22 cellular contexts compared by ENCODE assay signal in the genomic region with DNA sequence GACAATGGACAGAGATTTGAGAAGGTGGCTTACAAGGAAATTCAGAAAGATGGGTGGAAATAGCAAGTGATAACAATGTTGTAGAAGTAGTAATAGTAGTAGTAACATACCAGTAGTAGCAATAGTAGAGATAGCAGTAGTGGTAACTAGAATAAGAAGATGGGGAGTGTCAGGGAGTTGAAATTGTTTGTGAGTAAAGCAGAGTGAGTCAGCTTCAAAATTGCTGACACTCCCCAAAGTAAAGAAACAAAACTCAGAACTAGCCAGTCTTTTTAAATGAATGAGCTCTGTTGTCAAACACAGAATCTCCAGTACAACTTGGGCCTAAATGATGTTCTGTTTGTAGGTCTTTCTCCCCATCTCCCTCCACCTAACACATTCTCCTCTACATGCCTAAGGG.
DNase-seq lines count a peak whose midpoint lies in the region; ATAC-seq, FAIRE-seq and TF ChIP-seq lines count a peak whose summit lies in the region.
"Had no signal": no experiment of that assay in that cellular context is flagged by ENCODE, and none has a peak within 500 bp of the region (broad histone marks: within the 10 kb centered on the region; RNA-seq: fewer than 3 reads in every experiment).

No MANE protein-coding gene starts in this region.

- H3K36me3 ChIP-seq in SU-DHL-6 (ENCODE audit: low read length): no peaks in the 10 kb centered on the region
- H3K36me3 ChIP-seq: BE2C; BLaER1 treated with 17β-estradiol and CSF1 and Interleukin-3, amounts not matched to agents 10 nM and 100 nM; HAP-1 had no signal

- no peak overlapping the region for H3K27ac ChIP-seq in SU-DHL-6 (ENCODE audit: low read depth, low read length)
- H3K27ac ChIP-seq: A549; BLaER1 treated with 17β-estradiol and CSF1 and Interleukin-3, amounts not matched to agents 10 nM and 100 nM had no signal

- no peak for TF ChIP-seq CTCF in D721Med (IDR thresholded peaks at IDR 0.05; ENCODE audit: insufficient read depth, missing control alignments)
- no peak for TF ChIP-seq CTCF in SU-DHL-6 (IDR thresholded peaks at IDR 0.05; ENCODE audit: insufficient read depth, low read length, poor library complexity, severe bottlenecking)

- no peaks in the 10 kb centered on the region for H3K79me2 ChIP-seq in SU-DHL-6 (ENCODE audit: insufficient read depth, low read length)

- no peak overlapping the region for H3K9ac ChIP-seq in SU-DHL-6 (ENCODE audit: low read length)
- H3K9ac ChIP-seq: BLaER1 treated with 17β-estradiol and CSF1 and Interleukin-3, amounts not matched to agents 10 nM and 100 nM had no signal

- no peaks in the 10 kb centered on the region for H3K9me2 ChIP-seq in SU-DHL-6 (replicated peaks; ENCODE audit: insufficient read depth, low read length)

- FAIRE-seq in D721Med (lab: Jason Lieb, UNC) (peak; percentile 6), GM12892 (lab: Jason Lieb, UNC) (no peak)
- FAIRE-seq: A549, GM12891, H54 had no signal

- no peaks in the 10 kb centered on the region for H4K20me1 ChIP-seq in SU-DHL-6 (ENCODE audit: low read depth, low read length)
- H4K20me1 ChIP-seq: BLaER1 treated with 17β-estradiol and CSF1 and Interleukin-3, amounts not matched to agents 10 nM and 100 nM had no signal

- ATAC-seq in HG03025 (IDR thresholded peaks at IDR 0.05; ENCODE audit: low FRiP score, unreplicated experiment): no peak
- ATAC-seq: A549 had no signal

- H3K4me2 ChIP-seq in SU-DHL-6 (ENCODE audit: low read depth, low read length, poor library complexity, severe bottlenecking): no peak overlapping the region
- H3K4me2 ChIP-seq: A549; BLaER1 treated with 17β-estradiol and CSF1 and Interleukin-3, amounts not matched to agents 10 nM and 100 nM had no signal

- H3K9me3 ChIP-seq in SU-DHL-6 (ENCODE audit: insufficient read depth, low read length): 0 out of 2 replicates have a peak, but pooled peaks cover 4% of the 10 kb centered on the region
- H3K9me3 ChIP-seq: A549, BE2C, HAP-1 had no signal

- no peak for TF ChIP-seq POLR2A in GM12892 (IDR thresholded peaks at IDR 0.05; ENCODE audit: low read depth, low read length)

- H2AFZ ChIP-seq in SU-DHL-6 (ENCODE audit: low read depth, low read length, severe bottlenecking): peak overlapping the region; percentile 13

- H3K27me3 ChIP-seq in SU-DHL-6 (ENCODE audit: low read length): no peaks in the 10 kb centered on the region
- H3K27me3 ChIP-seq: BE2C; BLaER1 treated with 17β-estradiol and CSF1 and Interleukin-3, amounts not matched to agents 10 nM and 100 nM had no signal

- no peaks in the 10 kb centered on the region for H3F3A ChIP-seq in SU-DHL-6 (ENCODE audit: insufficient read depth)

- no peak for DNase-seq in D721Med (ENCODE audit: insufficient read length, low spot score)
- DNase-seq in HT1080 (ENCODE audit: low read depth): peak; percentile 3
- no peak for DNase-seq in GM12892 (ENCODE audit: insufficient read length)
- no peak for DNase-seq in NOMO-1 treated with dmso at 0.1 percent for 144 hours (lab: John Stamatoyannopoulos, UW; ENCODE audit: unreplicated experiment)
- DNase-seq: 8988T; ACHN; AML-193; BE2C; CD4-positive, alpha-beta T cell; CD8-positive, alpha-beta memory T cell; DMS53; DMS79 treated with DMSO at 0.1 percent for 48 hours; GF-D8; GOT3; HFFc6 had no signal

- H3K4me3 ChIP-seq in SU-DHL-6 (ENCODE audit: insufficient read depth, low read length, poor library complexity, severe bottlenecking): no peak overlapping the region
- H3K4me3 ChIP-seq: A549; BLaER1 treated with 17β-estradiol and CSF1 and Interleukin-3, amounts not matched to agents 10 nM and 100 nM; HAP-1 had no signal
